Comparison of ENCODE assay signal across 19 cellular contexts in genomic region chr2:142716463-142717242, GRCh38.
A peak's percentile ranks its signal among the peaks of the same experiment; 100 is the strongest.
DNase-seq lines count a peak whose midpoint lies in the region; ATAC-seq, FAIRE-seq and TF ChIP-seq lines count a peak whose summit lies in the region.
"Had no signal": no experiment of that assay in that cellular context is flagged by ENCODE, and none has a peak within 500 bp of the region (broad histone marks: within the 10 kb centered on the region; RNA-seq: fewer than 3 reads in every experiment).

No MANE protein-coding gene starts in this region.

- no peaks in the 10 kb centered on the region for H3K9me3 ChIP-seq in right cardiac atrium (ENCODE audit: control insufficient read depth, low read length)
- H3K9me3 ChIP-seq: A549 had no signal

- no peaks in the 10 kb centered on the region for H3K27me3 ChIP-seq in right cardiac atrium (ENCODE audit: control insufficient read depth, insufficient read depth)

- no peak for TF ChIP-seq CTCF in choroid plexus epithelial cell (conservative IDR thresholded peaks at IDR 0.05; ENCODE audit: low read depth, low read length)

- H3K4me1 ChIP-seq in right cardiac atrium (ENCODE audit: control insufficient read depth, insufficient read depth, low read length), result no peaks in the 10 kb centered on the region

- H3K4me3 ChIP-seq in right cardiac atrium (ENCODE audit: low read length) (no peak overlapping the region), choroid plexus epithelial cell (ENCODE audit: low read depth, low read length) (no peak overlapping the region)
- H3K4me3 ChIP-seq: A549, skin epidermis had no signal

- peak; percentile 15 for DNase-seq in Right ventricle myocardium inferior (ENCODE audit: missing footprints)
- no peak for DNase-seq in right cardiac atrium
- peak; percentile 73 for DNase-seq in choroid plexus epithelial cell (ENCODE audit: low read depth)
- DNase-seq in kidney tubule cell (ENCODE audit: low spot score), result peak; percentile 20
- DNase-seq in urothelium cell line (ENCODE audit: low spot score), result peak; percentile 7
- DNase-seq in GF-D8 (lab: John Stamatoyannopoulos, UW), result no peak
- DNase-seq in NCI-H2029 treated with DMSO at 0.1 percent for 48 hours (lab: John Stamatoyannopoulos, UW), result no peak
- no peak for DNase-seq in putamen (ENCODE audit: low spot score)
- DNase-seq: activated CD4-positive, alpha-beta T cell treated with anti-CD3 and anti-CD28 coated beads, Interleukin-2, amount 10 ng/mL, durations not matched to agents 7 days and 5 days; central memory CD4-positive, alpha-beta T cell; COR-L47; left cardiac atrium; naive thymus-derived CD8-positive, alpha-beta T cell; NCI-H1092 treated with DMSO at 0.1 percent for 48 hours; NCI-H524; T-helper 2 cell had no signal

- peak; percentile 31 for ATAC-seq in Right ventricle myocardium inferior
- ATAC-seq in right cardiac atrium, result no peak
- ATAC-seq: naive thymus-derived CD8-positive, alpha-beta T cell; Panc1 had no signal

- intact Hi-C loops in Right ventricle myocardium inferior (cut with DNase I), result no loop called here
- intact Hi-C loops in right cardiac atrium (cut with DNase I), result no loop called here

- 64% methylated on average over 6 of the region's 6 CpGs for WGBS in right cardiac atrium

- no peak for FAIRE-seq in urothelium cell line (lab: Jason Lieb, UNC)
- FAIRE-seq: A549 had no signal

- H3K27ac ChIP-seq in right cardiac atrium (ENCODE audit: low read length), result no peak overlapping the region

Comparison
In these comparisons a context has a peak if more than half of its experiments do, and no peak if none do; other contexts are left out.
1. DNase-seq: peak in Right ventricle myocardium inferior (single experiment), choroid plexus epithelial cell (single experiment), kidney tubule cell (single experiment) and urothelium cell line (single experiment); none in right cardiac atrium (0 of 3), GF-D8 (single experiment), NCI-H2029 treated with DMSO at 0.1 percent for 48 hours (single experiment) and putamen (single experiment).